28 cellular contexts compared by ENCODE assay signal in the genomic region with DNA sequence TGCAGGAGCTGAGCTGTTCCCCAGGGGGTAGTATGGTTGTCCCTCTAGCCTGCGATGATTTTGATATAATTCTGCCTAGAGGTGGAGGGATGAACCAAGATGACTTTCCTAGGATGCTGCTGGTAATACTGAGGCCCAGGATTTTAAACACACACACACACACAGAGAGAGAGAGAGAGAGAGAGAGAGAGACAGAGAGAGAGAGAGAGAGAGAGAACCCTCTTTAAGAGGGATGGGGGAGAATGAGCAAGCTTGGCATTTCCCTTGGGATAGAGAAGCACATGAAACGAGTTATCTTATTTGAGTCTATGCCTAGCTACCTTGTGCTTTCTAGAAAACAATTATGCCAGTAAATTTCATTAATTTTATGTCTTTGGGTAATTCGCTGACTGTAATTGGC.
"Had no signal": no experiment of that assay in that cellular context is flagged by ENCODE, and none has a peak within 500 bp of the region (broad histone marks: within the 10 kb centered on the region; RNA-seq: fewer than 3 reads in every experiment).

No MANE protein-coding gene starts in this region.

- H3K4me3 ChIP-seq: ovary, psoas muscle, right lobe of liver, sigmoid colon, stomach, thoracic aorta, thyroid gland, tibial nerve, upper lobe of left lung, vagina had no signal

- H2AFZ ChIP-seq: parathyroid adenoma had no signal

- H3K79me2 ChIP-seq: parathyroid adenoma had no signal

- H3K27ac ChIP-seq: ovary, parathyroid adenoma, psoas muscle, right lobe of liver, sigmoid colon, stomach, thoracic aorta, thyroid gland, tibial nerve, upper lobe of left lung, vagina had no signal

- DNase-seq: nephron progenitor cell; occipital lobe; ovary; posterior cingulate gyrus; psoas muscle; right cardiac atrium; right lobe of liver; sigmoid colon; small intestine; stimulated activated CD4-positive, alpha-beta T cell treated with anti-CD3 and anti-CD28 coated beads, Interleukin-15, amount 100 ng/mL, for 24 hours; stimulated activated CD4-positive, alpha-beta T cell treated with anti-CD3 and anti-CD28 coated beads, Interleukin-2, amount 100 ng/mL, for 24 hours; stimulated activated CD4-positive, alpha-beta T cell treated with anti-CD3 and anti-CD28 coated beads, Interleukin-2, amount 100 ng/mL, for 48 hours; stimulated activated CD4-positive, alpha-beta T cell treated with anti-CD3 and anti-CD28 coated beads, Interleukin-4, amount 100 ng/mL, for 24 hours; stimulated activated naive B cell treated with anti-CD40 and anti-IgM and Interleukin-4, amounts not matched to agents 10 μg/mL and 1 μg/mL and 100 μg/mL, for 72 hours; stimulated activated naive CD4-positive, alpha-beta T cell treated with Interleukin-2 at 50 U/mL for 16 hours; stomach; thyroid gland; trophoblast cell; upper lobe of left lung had no signal

- H3K9ac ChIP-seq: parathyroid adenoma had no signal

- H3K36me3 ChIP-seq: ovary, right lobe of liver, sigmoid colon, stomach, thoracic aorta, thyroid gland, tibial nerve, upper lobe of left lung, vagina had no signal

- H3K27me3 ChIP-seq: ovary, right lobe of liver, sigmoid colon, stomach, thyroid gland, tibial nerve, upper lobe of left lung, vagina had no signal

- H3K9me3 ChIP-seq: ovary, psoas muscle, right lobe of liver, sigmoid colon, stomach, thoracic aorta, thyroid gland, tibial nerve, upper lobe of left lung, vagina had no signal

- H3K36me3 Mint-ChIP-seq: natural killer cell treated with Interleukin-12 subunit alpha and Interleukin-12 subunit beta and Interleukin-15 and Interleukin-18, amount 100 ng/mL, for 72 hours; stimulated activated effector memory CD8-positive, alpha-beta T cell treated with anti-CD3 and anti-CD28 coated beads, Interleukin-12 subunit alpha, Interleukin-12 subunit beta, amount 100 ng/mL, for 72 hours; stimulated activated naive B cell treated with anti-CD40 and anti-IgM and Interleukin-4, amounts not matched to agents 10 μg/mL and 1 μg/mL and 100 μg/mL, for 72 hours had no signal

- H3K27ac Mint-ChIP-seq: natural killer cell treated with Interleukin-12 subunit alpha and Interleukin-12 subunit beta and Interleukin-15 and Interleukin-18, amount 100 ng/mL, for 72 hours; nephron progenitor cell; progenitor cell of endocrine pancreas; stimulated activated effector memory CD8-positive, alpha-beta T cell treated with anti-CD3 and anti-CD28 coated beads, Interleukin-12 subunit alpha, Interleukin-12 subunit beta, amount 100 ng/mL, for 72 hours; stimulated activated naive B cell treated with anti-CD40 and anti-IgM and Interleukin-4, amounts not matched to agents 10 μg/mL and 1 μg/mL and 100 μg/mL, for 72 hours; stimulated activated naive CD8-positive, alpha-beta T cell treated with anti-CD3 and anti-CD28 coated beads, Interleukin-15, Interleukin-2, amounts not matched to agents 100 ng/mL and 50 ng/mL, for 24 hours had no signal

- H3K4me3 Mint-ChIP-seq: natural killer cell treated with Interleukin-12 subunit alpha and Interleukin-12 subunit beta and Interleukin-15 and Interleukin-18, amount 100 ng/mL, for 72 hours; nephron progenitor cell; neural crest cell; stimulated activated effector memory CD8-positive, alpha-beta T cell treated with anti-CD3 and anti-CD28 coated beads, Interleukin-12 subunit alpha, Interleukin-12 subunit beta, amount 100 ng/mL, for 72 hours; stimulated activated naive B cell treated with anti-CD40 and anti-IgM and Interleukin-4, amounts not matched to agents 10 μg/mL and 1 μg/mL and 100 μg/mL, for 72 hours; stimulated activated naive CD8-positive, alpha-beta T cell treated with anti-CD3 and anti-CD28 coated beads, Interleukin-15, Interleukin-2, amounts not matched to agents 100 ng/mL and 50 ng/mL, for 24 hours had no signal

- ATAC-seq: natural killer cell treated with Interleukin-12 subunit alpha and Interleukin-12 subunit beta and Interleukin-15 and Interleukin-18, amount 100 ng/mL, for 72 hours; psoas muscle; right cardiac atrium; right lobe of liver; stimulated activated effector memory CD8-positive, alpha-beta T cell treated with anti-CD3 and anti-CD28 coated beads, Interleukin-12 subunit alpha, Interleukin-12 subunit beta, amount 100 ng/mL, for 72 hours; stimulated activated naive B cell treated with anti-CD40 and anti-IgM and Interleukin-4, amounts not matched to agents 10 μg/mL and 1 μg/mL and 100 μg/mL, for 72 hours had no signal

- H3K4me1 Mint-ChIP-seq: stimulated activated effector memory CD8-positive, alpha-beta T cell treated with anti-CD3 and anti-CD28 coated beads, Interleukin-12 subunit alpha, Interleukin-12 subunit beta, amount 100 ng/mL, for 72 hours had no signal

- H3K9me3 Mint-ChIP-seq: natural killer cell treated with Interleukin-12 subunit alpha and Interleukin-12 subunit beta and Interleukin-15 and Interleukin-18, amount 100 ng/mL, for 72 hours; stimulated activated effector memory CD8-positive, alpha-beta T cell treated with anti-CD3 and anti-CD28 coated beads, Interleukin-12 subunit alpha, Interleukin-12 subunit beta, amount 100 ng/mL, for 72 hours; stimulated activated naive B cell treated with anti-CD40 and anti-IgM and Interleukin-4, amounts not matched to agents 10 μg/mL and 1 μg/mL and 100 μg/mL, for 72 hours; stimulated activated naive CD8-positive, alpha-beta T cell treated with anti-CD3 and anti-CD28 coated beads, Interleukin-15, Interleukin-2, amounts not matched to agents 100 ng/mL and 50 ng/mL, for 24 hours had no signal

- H3K4me1 ChIP-seq: parathyroid adenoma, psoas muscle, right lobe of liver, stomach, thyroid gland, upper lobe of left lung had no signal
